1 cellular context compared by ENCODE assay signal in genomic region chr3:48970568-48970967, GRCh38.
TF ChIP-seq lines count a peak whose summit lies in the region.

No MANE protein-coding gene starts in this region.

TF ChIP-seq in GM23338, 12 proteins besides CTCF, POLR2A, EP300 and RAD21:
- TF ChIP-seq EZH2phosphoT487 (IDR thresholded peaks at IDR 0.05; ENCODE audit: unreplicated experiment) = no peak
- no peak for TF ChIP-seq ZNF462 (CRISPR knock-in tag; IDR thresholded peaks at IDR 0.05)
- TF ChIP-seq NANOG (IDR thresholded peaks at IDR 0.05; ENCODE audit: borderline replicate concordance) = no peak
- no peak for TF ChIP-seq ZNF331 (CRISPR knock-in tag; IDR thresholded peaks at IDR 0.05; ENCODE audit: low read depth)
- TF ChIP-seq, protein P1, sequence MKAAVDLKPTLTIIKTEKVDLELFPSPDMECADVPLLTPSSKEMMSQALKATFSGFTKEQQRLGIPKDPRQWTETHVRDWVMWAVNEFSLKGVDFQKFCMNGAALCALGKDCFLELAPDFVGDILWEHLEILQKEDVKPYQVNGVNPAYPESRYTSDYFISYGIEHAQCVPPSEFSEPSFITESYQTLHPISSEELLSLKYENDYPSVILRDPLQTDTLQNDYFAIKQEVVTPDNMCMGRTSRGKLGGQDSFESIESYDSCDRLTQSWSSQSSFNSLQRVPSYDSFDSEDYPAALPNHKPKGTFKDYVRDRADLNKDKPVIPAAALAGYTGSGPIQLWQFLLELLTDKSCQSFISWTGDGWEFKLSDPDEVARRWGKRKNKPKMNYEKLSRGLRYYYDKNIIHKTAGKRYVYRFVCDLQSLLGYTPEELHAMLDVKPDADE (IDR thresholded peaks at IDR 0.05) = no peak
- no peak for TF ChIP-seq EZH2 (IDR thresholded peaks at IDR 0.05; ENCODE audit: low read depth, unreplicated experiment)
- TF ChIP-seq CREB1 (CRISPR knock-in tag; IDR thresholded peaks at IDR 0.05; ENCODE audit: low read depth) = no peak
- no peak for TF ChIP-seq REST (IDR thresholded peaks at IDR 0.05; ENCODE audit: unreplicated experiment)
- TF ChIP-seq STAT1 (IDR thresholded peaks at IDR 0.05; ENCODE audit: unreplicated experiment) = no peak
- TF ChIP-seq JUNB (IDR thresholded peaks at IDR 0.05; ENCODE audit: unreplicated experiment) = no peak
- TF ChIP-seq ZNF114 (CRISPR knock-in tag; IDR thresholded peaks at IDR 0.05) = no peak
- no peak for TF ChIP-seq POLR2AphosphoS5 (IDR thresholded peaks at IDR 0.05; ENCODE audit: low read depth)
